In the genomic region with DNA sequence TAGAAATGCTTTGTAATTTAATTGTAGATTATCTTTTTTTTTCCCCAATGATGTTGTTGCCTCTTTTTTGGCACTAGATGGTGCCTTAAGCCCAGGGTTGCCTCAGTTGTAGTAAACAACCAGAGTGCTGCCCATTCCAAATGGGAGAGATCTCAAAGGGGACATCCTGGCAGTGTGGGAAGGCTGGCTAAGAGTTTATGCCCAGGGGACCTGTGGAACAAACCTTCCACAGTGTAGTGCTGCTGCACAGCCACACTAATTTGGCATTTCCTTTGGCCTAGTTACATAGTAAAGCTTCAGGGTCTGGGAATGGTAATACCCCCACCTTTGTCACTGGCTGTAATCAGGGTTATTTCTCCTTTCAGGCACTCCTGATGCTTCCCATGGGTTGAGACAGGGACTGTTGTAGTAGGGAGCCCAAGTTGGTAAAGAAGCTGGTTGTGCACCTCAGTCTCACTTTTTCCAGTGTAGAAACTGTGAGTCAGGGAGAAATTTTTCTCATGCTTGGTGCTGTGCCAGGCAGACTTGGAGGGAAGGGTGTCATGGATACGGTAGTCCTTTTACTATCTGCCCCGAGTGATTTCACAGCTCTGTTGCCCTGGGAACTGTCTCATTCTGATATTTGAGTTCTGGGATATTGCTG, we compare ENCODE assay signal across 9 cellular contexts.
DNase-seq lines count a peak whose midpoint lies in the region; ATAC-seq and TF ChIP-seq lines count a peak whose summit lies in the region.
"Had no signal": no experiment of that assay in that cellular context is flagged by ENCODE, and none has a peak within 500 bp of the region (broad histone marks: within the 10 kb centered on the region; RNA-seq: fewer than 3 reads in every experiment).

No MANE protein-coding gene starts in this region.

- no peaks in the 10 kb centered on the region for H3K9me2 ChIP-seq in PC-9 (ENCODE audit: insufficient read depth)

- H3K27ac Mint-ChIP-seq in Caco-2 (ENCODE audit: unreplicated experiment) = no peak overlapping the region
- H3K27ac Mint-ChIP-seq in CD8-positive, alpha-beta T cell = no peak overlapping the region

- H3K36me3 Mint-ChIP-seq in Caco-2 (ENCODE audit: insufficient read depth, unreplicated experiment) = no peaks in the 10 kb centered on the region
- no peaks in the 10 kb centered on the region for H3K36me3 Mint-ChIP-seq in CD8-positive, alpha-beta T cell

- no peak overlapping the region; the same call in 1 of the 2 replicates for H2AFZ ChIP-seq in PC-9

- intact Hi-C loops in PC-9 (cut with micrococcal nuclease; ENCODE audit: unreplicated experiment) = loop anchor here (1.0 to 10.0 kb wide), 9 partner anchors 30 to 829 kb away; no protein-coding TSS in a partner anchor
- intact Hi-C loops in esophagus squamous epithelium (cut with DNase I) = no loop called here
- intact Hi-C loops in Caco-2 (cut with micrococcal nuclease; ENCODE audit: unreplicated experiment) = loop anchor here (1.0 kb wide), 1 partner anchor 535 kb away; no protein-coding TSS in a partner anchor
- intact Hi-C loops in CD8-positive, alpha-beta T cell (cut with DNase I, micrococcal nuclease) = no loop called here

- H3K4me3 ChIP-seq in PC-9 (no peak overlapping the region), esophagus squamous epithelium (no peak overlapping the region), Caco-2 (ENCODE audit: low read depth, low read length) (no peak overlapping the region)
- no peak overlapping the region for H3K4me3 ChIP-seq in CD8-positive, alpha-beta T cell (ENCODE audit: low read depth, low read length)
- H3K4me3 ChIP-seq: right lobe of liver had no signal

- H3K9me3 Mint-ChIP-seq in Caco-2 (ENCODE audit: unreplicated experiment) = peaks cover 39% of the 10 kb centered on the region
- H3K9me3 Mint-ChIP-seq in CD8-positive, alpha-beta T cell = peaks cover 31% of the 10 kb centered on the region

- no peak for ATAC-seq in HG02798 (IDR thresholded peaks at IDR 0.05; ENCODE audit: poor library complexity, unreplicated experiment)
- ATAC-seq in CD8-positive, alpha-beta T cell = no peak

- no peaks in the 10 kb centered on the region for H3K4me1 Mint-ChIP-seq in Caco-2 (ENCODE audit: low read depth, unreplicated experiment)
- no peaks in the 10 kb centered on the region for H3K4me1 Mint-ChIP-seq in CD8-positive, alpha-beta T cell (ENCODE audit: low read depth)

- TF ChIP-seq POLR2A in esophagus squamous epithelium (IDR thresholded peaks at IDR 0.05) = no peak

- H3K27me3 ChIP-seq in PC-9 (ENCODE audit: insufficient read depth, low read depth) = no peaks in the 10 kb centered on the region
- no peaks in the 10 kb centered on the region for H3K27me3 ChIP-seq in esophagus squamous epithelium
- no peaks in the 10 kb centered on the region for H3K27me3 ChIP-seq in Caco-2 (replicated peaks; ENCODE audit: control insufficient read depth, insufficient read depth, low read length)
- no peaks in the 10 kb centered on the region for H3K27me3 ChIP-seq in CD8-positive, alpha-beta T cell (ENCODE audit: insufficient read depth, low read length)
- H3K27me3 ChIP-seq: right lobe of liver had no signal

- H3K36me3 ChIP-seq in PC-9 (ENCODE audit: low read depth) (no peaks in the 10 kb centered on the region), esophagus squamous epithelium (no peaks in the 10 kb centered on the region), Caco-2 (ENCODE audit: control insufficient read depth, insufficient read depth, low read length) (no peaks in the 10 kb centered on the region)
- H3K36me3 ChIP-seq in CD8-positive, alpha-beta T cell (ENCODE audit: insufficient read depth, low read length) = no peaks in the 10 kb centered on the region
- H3K36me3 ChIP-seq: right lobe of liver had no signal

- POLR2A ChIA-PET in PC-9 (lab: Charles Lee; ENCODE audit: unreplicated experiment) = interaction anchor here (0.7 kb wide), 2 partner anchors 45 to 1105 kb away, joined by 3 to 4 read pairs; no protein-coding TSS in a partner anchor
- POLR2A ChIA-PET in Caco-2 (lab: Charles Lee) = no interaction called here
- POLR2A ChIA-PET in CD8-positive, alpha-beta T cell (lab: Charles Lee) = no interaction called here

- no peak overlapping the region for H3K4me3 Mint-ChIP-seq in Caco-2 (ENCODE audit: unreplicated experiment)
- H3K4me3 Mint-ChIP-seq in CD8-positive, alpha-beta T cell = no peak overlapping the region

- peak overlapping the region; percentile 91 for H3K27ac ChIP-seq in PC-9
- peak overlapping the region; percentile 50 to 80 (median 58) for H3K27ac ChIP-seq in esophagus squamous epithelium
- H3K27ac ChIP-seq in CD8-positive, alpha-beta T cell (ENCODE audit: low read depth, low read length) = no peak overlapping the region
- H3K27ac ChIP-seq: right lobe of liver had no signal

- H3K4me1 ChIP-seq in PC-9 (replicated peaks; ENCODE audit: insufficient read depth) (peaks cover 28% of the 10 kb centered on the region), esophagus squamous epithelium (peaks cover 12 to 30% (median 14%) of the 10 kb centered on the region in 3 donors), Caco-2 (no peaks in the 10 kb centered on the region)
- H3K4me1 ChIP-seq in CD8-positive, alpha-beta T cell (ENCODE audit: insufficient read depth, low read length) = no peaks in the 10 kb centered on the region
- H3K4me1 ChIP-seq: right lobe of liver had no signal

- H3F3A ChIP-seq in PC-9 (ENCODE audit: insufficient read depth, low read depth) = peaks cover 5% of the 10 kb centered on the region; the same call in 1 of the 2 replicates

- peak overlapping the region; percentile 58 for H3K4me2 ChIP-seq in PC-9

- no peaks in the 10 kb centered on the region for H3K79me2 ChIP-seq in PC-9 (ENCODE audit: low read depth)

- peaks cover 3% of the 10 kb centered on the region for H3K27me3 Mint-ChIP-seq in Caco-2 (ENCODE audit: insufficient read depth, unreplicated experiment)
- peaks cover 7% of the 10 kb centered on the region for H3K27me3 Mint-ChIP-seq in CD8-positive, alpha-beta T cell (ENCODE audit: low read depth)

- CTCF ChIA-PET in PC-9 (lab: Charles Lee) = interaction anchor here (0.5 to 0.6 kb wide), 2 partner anchors 623 to 1053 kb away, joined by 3 to 4 read pairs; no protein-coding TSS in a partner anchor
- CTCF ChIA-PET in Caco-2 (lab: Charles Lee) = no interaction called here
- CTCF ChIA-PET in CD8-positive, alpha-beta T cell (lab: Charles Lee) = no interaction called here

- WGBS in esophagus squamous epithelium, 2 donors = 0 to 5% methylated on average over 2 of the region's 2 CpGs

- H3K9me3 ChIP-seq in PC-9 (ENCODE audit: insufficient read depth, low read depth) (peaks cover 10% of the 10 kb centered on the region; the same call in 1 of the 2 replicates), esophagus squamous epithelium (peaks cover 0 to 16% (median 6%) of the 10 kb centered on the region in 3 donors), Caco-2 (peaks cover 25% of the 10 kb centered on the region; the same call in 1 of the 2 replicates)
- no peaks in the 10 kb centered on the region for H3K9me3 ChIP-seq in CD8-positive, alpha-beta T cell (ENCODE audit: low read length)
- H3K9me3 ChIP-seq: right lobe of liver had no signal

- BruUV-seq in PC-9 (replicated peaks; lab: Mats Ljungman, UMichigan) (no TSS peak), Caco-2 (replicated peaks; lab: Mats Ljungman, UMichigan) (no TSS peak)

- DNase-seq in GM04504 (ENCODE audit: low read depth) (peak; percentile 93), PC-9 (peak; percentile 79 to 83), esophagus squamous epithelium (lab: John Stamatoyannopoulos, UW) (no peak), pulmonary artery endothelial cell (ENCODE audit: low read depth, low spot score) (peak; percentile 77), NCI-H146 treated with DMSO at 0.1 percent for 48 hours (lab: John Stamatoyannopoulos, UW; ENCODE audit: unreplicated experiment) (no peak), Caco-2 (no peak)
- no peak for DNase-seq in CD8-positive, alpha-beta T cell
- DNase-seq: right lobe of liver had no signal

- TF ChIP-seq CTCF in PC-9 (conservative IDR thresholded peaks at IDR 0.05) (peak; percentile 67), esophagus squamous epithelium (IDR thresholded peaks at IDR 0.05) (peak in 4 of 6 experiments; percentile 7 to 70 (median 38)), Caco-2 (IDR thresholded peaks at IDR 0.05; ENCODE audit: insufficient read depth in 1 of 2, low read depth in 1 of 2, low read length in 1 of 2, severe bottlenecking in 1 of 2, unreplicated experiment in 1 of 2) (no peak)
- no peak for TF ChIP-seq CTCF in CD8-positive, alpha-beta T cell (IDR thresholded peaks at IDR 0.05)

- no peaks in the 10 kb centered on the region for H4K20me1 ChIP-seq in PC-9 (ENCODE audit: insufficient read depth)

Comparison
In these comparisons a context has a peak if more than half of its experiments do, and no peak if none do; other contexts are left out.
1. DNase-seq: peak in GM04504 (single experiment), PC-9 (2 of 2) and pulmonary artery endothelial cell (single experiment); none in esophagus squamous epithelium (single experiment), NCI-H146 treated with DMSO at 0.1 percent for 48 hours (single experiment), Caco-2 (0 of 2) and CD8-positive, alpha-beta T cell (0 of 7).
2. CTCF ChIP-seq: peak in PC-9 (single experiment) and esophagus squamous epithelium (4 of 6); none in Caco-2 (0 of 2) and CD8-positive, alpha-beta T cell (single experiment).
3. intact Hi-C loops: an anchor here in PC-9 (1.0 to 10.0 kb wide) and Caco-2 (1.0 kb wide); none called in esophagus squamous epithelium and CD8-positive, alpha-beta T cell.